Comparison of ENCODE assay signal across 18 cellular contexts in the genomic region with DNA sequence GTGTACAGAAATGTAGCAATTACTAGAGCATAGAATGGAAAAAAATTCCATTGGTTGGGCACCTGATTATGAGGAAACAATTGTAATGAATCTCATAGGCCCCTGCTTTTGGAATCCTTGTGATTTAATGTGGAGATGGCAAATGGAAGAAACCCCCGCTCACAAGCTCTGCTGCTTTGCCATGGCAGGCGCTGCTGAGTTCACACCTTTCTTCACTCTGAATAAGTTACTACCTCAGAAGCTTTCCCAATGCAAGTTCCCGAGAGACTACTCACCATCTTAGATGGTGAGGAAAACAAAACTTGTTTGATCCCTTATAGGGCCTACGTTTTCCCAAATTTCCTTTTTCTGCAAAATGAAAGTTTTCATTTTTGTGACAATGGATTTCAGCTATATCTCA.
DNase-seq lines count a peak whose midpoint lies in the region; ATAC-seq, FAIRE-seq and TF ChIP-seq lines count a peak whose summit lies in the region.
"Had no signal": no experiment of that assay in that cellular context is flagged by ENCODE, and none has a peak within 500 bp of the region (broad histone marks: within the 10 kb centered on the region; RNA-seq: fewer than 3 reads in every experiment).

No MANE protein-coding gene starts in this region.

- no peak overlapping the region for H3K18ac ChIP-seq in H1 (ENCODE audit: extremely low read depth, low read length)

- no peak overlapping the region for H3K4me3 ChIP-seq in GM23338
- H3K4me3 ChIP-seq in H1 (ENCODE audit: extremely low read depth in 1 of 4, insufficient read depth in 2 of 4, low read depth in 3 of 4, low read length in 4 of 4): no peak overlapping the region
- no peak overlapping the region for H3K4me3 ChIP-seq in CD4-positive, alpha-beta memory T cell (ENCODE audit: low read length in 2 of 2)

- no peaks in the 10 kb centered on the region for H3K23me2 ChIP-seq in H1 (ENCODE audit: low read depth, low read length)

- FAIRE-seq in H1 (lab: Jason Lieb, UNC): no peak
- FAIRE-seq: D721Med, GM12891, GM18507 had no signal

- 64% methylated on average over 4 of the region's 4 CpGs; no CpG with 5 or more reads in 1 of the 2 experiments for WGBS in H1 (ENCODE audit: extremely low coverage in 1 of 2, insufficient coverage in 1 of 2, insufficient read length in 1 of 2, insufficient replicate concordance in 2 of 2, low coverage in 1 of 2, low lambda C conversion rate in 2 of 2, missing lambda C conversion rate in 1 of 2), 2 experiments

- H3K27me3 ChIP-seq in GM23338 (ENCODE audit: insufficient read depth) (no peaks in the 10 kb centered on the region), H1 (replicated peaks in 1 of 4; ENCODE audit: control insufficient read depth in 3 of 4, extremely low read depth in 1 of 4, insufficient read depth in 3 of 4, low read length in 3 of 4) (no peaks in the 10 kb centered on the region)
- H3K27me3 ChIP-seq in CD4-positive, alpha-beta memory T cell (ENCODE audit: insufficient read depth, low read length): no peaks in the 10 kb centered on the region

- H2AFZ ChIP-seq in GM23338 (no peak overlapping the region), H1 (ENCODE audit: low read length) (no peak overlapping the region)

- H4K91ac ChIP-seq in H1 (replicated peaks; ENCODE audit: insufficient read length, low read length): no peak overlapping the region

- H2BK120ac ChIP-seq in H1 (replicated peaks; ENCODE audit: low read depth, low read length): no peak overlapping the region

- H3K27me3 Mint-ChIP-seq in GM23338 (ENCODE audit: insufficient read depth, low read depth, poor library complexity): no peaks in the 10 kb centered on the region
- H3K27me3 Mint-ChIP-seq in activated CD8-positive, alpha-beta memory T cell treated with anti-CD3 and anti-CD28 coated beads, Interleukin-2, amount 10 ng/mL, durations not matched to agents 7 days and 5 days: no peaks in the 10 kb centered on the region
- H3K27me3 Mint-ChIP-seq in CD4-positive, alpha-beta memory T cell: peaks cover 1 to 2% of the 10 kb centered on the region in 2 donors

- no peak for TF ChIP-seq EP300 in H1 (IDR thresholded peaks at IDR 0.05; ENCODE audit: borderline replicate concordance in 1 of 2, low read depth in 2 of 2, low read length in 2 of 2)

- H2BK12ac ChIP-seq in H1 (ENCODE audit: low read depth, low read length): no peak overlapping the region

- no peaks in the 10 kb centered on the region for H3F3A ChIP-seq in GM23338 (replicated peaks; ENCODE audit: low read depth)

- no peak overlapping the region for H2AK5ac ChIP-seq in H1 (ENCODE audit: low read depth, low read length)

- peak; percentile 32 for DNase-seq in GM23338 (ENCODE audit: low spot score)
- no peak for DNase-seq in H1 (ENCODE audit: low read depth in 1 of 2, low spot score in 2 of 2)
- DNase-seq in iPS-NIHi7 (ENCODE audit: extremely low spot score): peak; percentile 30
- DNase-seq in activated CD8-positive, alpha-beta memory T cell treated with anti-CD3 and anti-CD28 coated beads, Interleukin-2, amount 10 ng/mL, durations not matched to agents 7 days and 5 days: no peak
- no peak for DNase-seq in germinal center (ENCODE audit: low spot score)
- DNase-seq in CD4-positive, alpha-beta memory T cell: no peak
- DNase-seq: C1 segment of cervical spinal cord; CD8-positive, alpha-beta memory T cell; DMS 273 treated with DMSO at 0.1 percent for 48 hours; DMS79; EL; GF-D8; GOT3; H7; HCEC 1CT had no signal

- H3K56ac ChIP-seq in H1 (replicated peaks; ENCODE audit: insufficient read length, low read depth, low read length): no peak overlapping the region

- no peak for TF ChIP-seq CTCF in GM23338 (conservative IDR thresholded peaks at IDR 0.05; ENCODE audit: low read depth in 2 of 2)
- TF ChIP-seq CTCF in H1 (IDR thresholded peaks at IDR 0.05; ENCODE audit: control extremely low read depth in 1 of 3, insufficient read depth in 1 of 3, low read depth in 1 of 3, low read length in 3 of 3): no peak

- H3K4ac ChIP-seq in H1 (replicated peaks; ENCODE audit: insufficient read length, low read depth, low read length): no peak overlapping the region

- H3K14ac ChIP-seq in H1 (ENCODE audit: insufficient read length): no peak overlapping the region

- no peaks in the 10 kb centered on the region for H3K9me3 ChIP-seq in H1 (ENCODE audit: insufficient read depth in 2 of 2, low read depth in 1 of 2, low read length in 1 of 2)
- H3K9me3 ChIP-seq in CD4-positive, alpha-beta memory T cell (ENCODE audit: control insufficient read depth in 1 of 2, low read length in 2 of 2): no peaks in the 10 kb centered on the region

- H3K4me1 ChIP-seq in GM23338 (ENCODE audit: insufficient read depth) (no peaks in the 10 kb centered on the region), H1 (replicated peaks in 1 of 4; ENCODE audit: control insufficient read depth in 3 of 4, insufficient read depth in 4 of 4, low read length in 3 of 4) (no peaks in the 10 kb centered on the region)
- H3K4me1 ChIP-seq in CD4-positive, alpha-beta memory T cell (ENCODE audit: insufficient read depth, low read length): no peaks in the 10 kb centered on the region

- H4K20me1 ChIP-seq in GM23338 (replicated peaks; ENCODE audit: insufficient read depth) (no peaks in the 10 kb centered on the region), H1 (replicated peaks in 1 of 2; ENCODE audit: control insufficient read depth in 1 of 2, insufficient read depth in 2 of 2, low read length in 2 of 2) (no peaks in the 10 kb centered on the region)

- H3K23ac ChIP-seq in H1 (ENCODE audit: insufficient read length): no peak overlapping the region

- no peak overlapping the region for H2BK20ac ChIP-seq in H1 (ENCODE audit: low read length)

- POLR2A ChIA-PET in H1 (lab: Charles Lee; ENCODE audit: partially characterized antibody): no interaction called here
- POLR2A ChIA-PET in CD4-positive, alpha-beta memory T cell (lab: Charles Lee; ENCODE audit: partially characterized antibody): no interaction called here

- no peak overlapping the region for H3K9ac ChIP-seq in H1 (replicated peaks in 1 of 4; ENCODE audit: extremely low read depth in 1 of 4, low read depth in 3 of 4, low read length in 3 of 4)

- H3K79me1 ChIP-seq in H1 (ENCODE audit: low read depth, low read length): no peaks in the 10 kb centered on the region

- TF ChIP-seq POLR2A in H1 (IDR thresholded peaks at IDR 0.05; ENCODE audit: control extremely low read depth in 1 of 2, low read depth in 2 of 2, low read length in 2 of 2): no peak

- H3K36me3 Mint-ChIP-seq in GM23338 (ENCODE audit: low read depth): no peaks in the 10 kb centered on the region
- H3K36me3 Mint-ChIP-seq in activated CD8-positive, alpha-beta memory T cell treated with anti-CD3 and anti-CD28 coated beads, Interleukin-2, amount 10 ng/mL, durations not matched to agents 7 days and 5 days: no peaks in the 10 kb centered on the region
- no peaks in the 10 kb centered on the region for H3K36me3 Mint-ChIP-seq in CD4-positive, alpha-beta memory T cell
- H3K36me3 Mint-ChIP-seq: CD8-positive, alpha-beta memory T cell had no signal

- peaks cover 1% of the 10 kb centered on the region; the same call in 2 of the 3 replicates for H3K9me3 Mint-ChIP-seq in GM23338
- no peaks in the 10 kb centered on the region for H3K9me3 Mint-ChIP-seq in activated CD8-positive, alpha-beta memory T cell treated with anti-CD3 and anti-CD28 coated beads, Interleukin-2, amount 10 ng/mL, durations not matched to agents 7 days and 5 days (ENCODE audit: low read depth)
- peaks cover 0 to 4% (median 0%) of the 10 kb centered on the region in 8 donors for H3K9me3 Mint-ChIP-seq in CD4-positive, alpha-beta memory T cell

- H3K79me2 ChIP-seq in GM23338 (replicated peaks; ENCODE audit: insufficient read depth) (no peaks in the 10 kb centered on the region), H1 (ENCODE audit: control insufficient read depth in 1 of 2, insufficient read depth in 2 of 2, low read length in 2 of 2) (no peaks in the 10 kb centered on the region)

- H3K9me2 ChIP-seq in GM23338 (ENCODE audit: insufficient read depth): 0 out of 2 replicates have a peak, but pooled peaks cover 6% of the 10 kb centered on the region

- peak; percentile 44; the same call in 1 of the 3 replicates for ATAC-seq in GM23338
- ATAC-seq in activated CD8-positive, alpha-beta memory T cell treated with anti-CD3 and anti-CD28 coated beads, Interleukin-2, amount 10 ng/mL, durations not matched to agents 7 days and 5 days: no peak

- H3K27ac Mint-ChIP-seq in GM23338: no peak overlapping the region
- no peak overlapping the region for H3K27ac Mint-ChIP-seq in activated CD8-positive, alpha-beta memory T cell treated with anti-CD3 and anti-CD28 coated beads, Interleukin-2, amount 10 ng/mL, durations not matched to agents 7 days and 5 days
- no peak overlapping the region for H3K27ac Mint-ChIP-seq in CD4-positive, alpha-beta memory T cell
- H3K27ac Mint-ChIP-seq: CD8-positive, alpha-beta memory T cell had no signal

- H2BK5ac ChIP-seq in H1 (ENCODE audit: low read depth, low read length): no peak overlapping the region

- H3K27ac ChIP-seq in GM23338 (ENCODE audit: low read depth) (no peak overlapping the region), H1 (ENCODE audit: low read depth, low read length) (no peak overlapping the region)
- H3K27ac ChIP-seq in CD4-positive, alpha-beta memory T cell (ENCODE audit: low read depth, low read length): no peak overlapping the region

- CTCF ChIA-PET in H1 (lab: Charles Lee; ENCODE audit: partially characterized antibody): interaction anchor here (0.5 to 1.1 kb wide), 3 partner anchors 17 to 980 kb away, joined by 3 read pairs; no protein-coding TSS in a partner anchor
- CTCF ChIA-PET in activated CD8-positive, alpha-beta memory T cell treated with anti-CD3 and anti-CD28 coated beads, Interleukin-2, amount 10 ng/mL, durations not matched to agents 7 days and 5 days (lab: Charles Lee): no interaction called here
- CTCF ChIA-PET in CD4-positive, alpha-beta memory T cell (lab: Charles Lee; ENCODE audit: partially characterized antibody): no interaction called here

- TF ChIP-seq RAD21 in H1 (IDR thresholded peaks at IDR 0.05 in 1 of 2, conservative IDR thresholded peaks at IDR 0.05 in 1 of 2; ENCODE audit: low read depth in 2 of 2, low read length in 2 of 2): no peak

- no peaks in the 10 kb centered on the region for H3K4me1 Mint-ChIP-seq in GM23338
- no peaks in the 10 kb centered on the region for H3K4me1 Mint-ChIP-seq in activated CD8-positive, alpha-beta memory T cell treated with anti-CD3 and anti-CD28 coated beads, Interleukin-2, amount 10 ng/mL, durations not matched to agents 7 days and 5 days
- H3K4me1 Mint-ChIP-seq in CD4-positive, alpha-beta memory T cell: no peaks in the 10 kb centered on the region
- H3K4me1 Mint-ChIP-seq: CD8-positive, alpha-beta memory T cell had no signal

- H4K8ac ChIP-seq in H1 (ENCODE audit: extremely low read depth, insufficient read depth, low read length): no peak overlapping the region

- H3K36me3 ChIP-seq in GM23338 (ENCODE audit: insufficient read depth) (no peaks in the 10 kb centered on the region), H1 (ENCODE audit: control insufficient read depth in 2 of 4, insufficient read depth in 4 of 4, low read length in 3 of 4) (no peaks in the 10 kb centered on the region)
- H3K36me3 ChIP-seq in CD4-positive, alpha-beta memory T cell (ENCODE audit: insufficient read depth, low read length): no peaks in the 10 kb centered on the region

- no peak overlapping the region for H4K5ac ChIP-seq in H1 (ENCODE audit: insufficient read length, low read depth, low read length)

- H2BK15ac ChIP-seq in H1 (ENCODE audit: low read length): no peak overlapping the region

- H3K4me2 ChIP-seq in GM23338: no peak overlapping the region
- no peak overlapping the region for H3K4me2 ChIP-seq in H1 (ENCODE audit: insufficient read depth in 1 of 2, low read depth in 2 of 2, low read length in 2 of 2)

- intact Hi-C loops in CD4-positive, alpha-beta memory T cell (cut with micrococcal nuclease): no loop called here

- H3K4me3 Mint-ChIP-seq in GM23338: no peak overlapping the region
- H3K4me3 Mint-ChIP-seq in activated CD8-positive, alpha-beta memory T cell treated with anti-CD3 and anti-CD28 coated beads, Interleukin-2, amount 10 ng/mL, durations not matched to agents 7 days and 5 days: no peak overlapping the region
- no peak overlapping the region for H3K4me3 Mint-ChIP-seq in CD4-positive, alpha-beta memory T cell
- H3K4me3 Mint-ChIP-seq: CD8-positive, alpha-beta memory T cell had no signal

Comparison
In these comparisons a context has a peak if more than half of its experiments do, and no peak if none do; other contexts are left out.
1. DNase-seq: peak in GM23338 (single experiment) and iPS-NIHi7 (single experiment); none in H1 (0 of 2), activated CD8-positive, alpha-beta memory T cell treated with anti-CD3 and anti-CD28 coated beads, Interleukin-2, amount 10 ng/mL, durations not matched to agents 7 days and 5 days (single experiment), germinal center (single experiment) and CD4-positive, alpha-beta memory T cell (0 of 5).